In genomic region chr19:47348819-47349795, GRCh38 we compare ENCODE assay signal across 1 cellular context.
TF ChIP-seq lines count a peak whose summit lies in the region.

DHX34 (plus strand) TSS chr19:47349315; CDS start chr19:47353031, 3,716 bp downstream.

TF ChIP-seq in HepG2, 621 proteins besides CTCF, POLR2A, EP300 and RAD21 (continued from another document):
- peak; percentile 94 for TF ChIP-seq ARID4A (CRISPR knock-in tag; IDR thresholded peaks at IDR 0.05; ENCODE audit: borderline replicate concordance)
- TF ChIP-seq ZNF747 (CRISPR knock-in tag; IDR thresholded peaks at IDR 0.05; ENCODE audit: borderline replicate concordance), result peak; percentile 82; the same call in 1 of the 2 replicates
- TF ChIP-seq MAX (IDR thresholded peaks at IDR 0.05), result peak; percentile 94
- TF ChIP-seq SPEN (CRISPR knock-in tag; IDR thresholded peaks at IDR 0.05; ENCODE audit: low read depth), result peak; percentile 73
- peak; percentile 82 for TF ChIP-seq SP2 (CRISPR knock-in tag; IDR thresholded peaks at IDR 0.05)
- TF ChIP-seq PATZ1 (CRISPR knock-in tag; IDR thresholded peaks at IDR 0.05), result 0 out of 2 replicates have a peak, but pooled peaks have one; percentile 36
- TF ChIP-seq ZNF414 (CRISPR knock-in tag; IDR thresholded peaks at IDR 0.05), result peak; percentile 81; the same call in 1 of the 2 replicates
- TF ChIP-seq ZMYM3 (CRISPR knock-in tag; IDR thresholded peaks at IDR 0.05), result 0 out of 2 replicates have a peak, but pooled peaks have one; percentile 40
- no peak for TF ChIP-seq PAWR (CRISPR knock-in tag; IDR thresholded peaks at IDR 0.05; ENCODE audit: borderline replicate concordance)
- no peak for TF ChIP-seq ZFP1 (CRISPR knock-in tag; IDR thresholded peaks at IDR 0.05)
- 0 out of 2 replicates have a peak, but pooled peaks have one; percentile 53 for TF ChIP-seq IRF2 (CRISPR knock-in tag; IDR thresholded peaks at IDR 0.05)
- TF ChIP-seq U2AF1 (optimal IDR thresholded peaks at IDR 0.05; ENCODE audit: low read depth, low read length), result no peak
- TF ChIP-seq CHD2 (IDR thresholded peaks at IDR 0.05; ENCODE audit: low read depth, low read length), result no peak
- TF ChIP-seq ZFP36L2 (CRISPR knock-in tag; IDR thresholded peaks at IDR 0.05), result no peak
- peak; percentile 57; the same call in 1 of the 2 replicates for TF ChIP-seq MEIS1 (CRISPR knock-in tag; IDR thresholded peaks at IDR 0.05; ENCODE audit: borderline replicate concordance)
- TF ChIP-seq HNF1A (IDR thresholded peaks at IDR 0.05; ENCODE audit: low read depth), result no peak
- 0 out of 2 replicates have a peak, but pooled peaks have one; percentile 24 for TF ChIP-seq HNF1A (CRISPR knock-in tag; IDR thresholded peaks at IDR 0.05; ENCODE audit: borderline replicate concordance)
- TF ChIP-seq JARID2 (CRISPR knock-in tag; IDR thresholded peaks at IDR 0.05; ENCODE audit: insufficient replicate concordance), result no peak
- no peak for TF ChIP-seq KDM3A (CRISPR knock-in tag; IDR thresholded peaks at IDR 0.05; ENCODE audit: low read depth)
- TF ChIP-seq ZNF33B (CRISPR knock-in tag; IDR thresholded peaks at IDR 0.05), result no peak
- TF ChIP-seq ZNF724P (CRISPR knock-in tag; IDR thresholded peaks at IDR 0.05; ENCODE audit: borderline replicate concordance), result peak; percentile 59; the same call in 1 of the 2 replicates
- no peak for TF ChIP-seq FOXA1 (IDR thresholded peaks at IDR 0.05)
- TF ChIP-seq FOXA1 (CRISPR knock-in tag; IDR thresholded peaks at IDR 0.05), result no peak
- peak; percentile 78 for TF ChIP-seq YEATS4 (CRISPR knock-in tag; IDR thresholded peaks at IDR 0.05; ENCODE audit: borderline replicate concordance)
- peak; percentile 85 for TF ChIP-seq KAT8 (CRISPR knock-in tag; IDR thresholded peaks at IDR 0.05)
- TF ChIP-seq ZNF343 (CRISPR knock-in tag; IDR thresholded peaks at IDR 0.05), result peak; percentile 62; the same call in 1 of the 2 replicates
